2 cellular contexts compared by ENCODE assay signal in genomic region chr4:138816883-138817282, GRCh38.
TF ChIP-seq lines count a peak whose summit lies in the region.

No MANE protein-coding gene starts in this region.

TF ChIP-seq in HEK293, 187 proteins besides CTCF, POLR2A, EP300 and RAD21 (continued from another document and continues in another):
- TF ChIP-seq ZNF394 (tag by site-specific recombination; IDR thresholded peaks at IDR 0.05; ENCODE audit: borderline replicate concordance) (no peak), ZNF837 (tag by site-specific recombination; IDR thresholded peaks at IDR 0.05) (no peak), ZNF26 (tag by site-specific recombination; IDR thresholded peaks at IDR 0.05) (no peak), ZSCAN5A (tag by site-specific recombination; IDR thresholded peaks at IDR 0.05) (no peak), ZNF19 (tag by site-specific recombination; IDR thresholded peaks at IDR 0.05; ENCODE audit: low read depth) (no peak), ZFHX2 (tag by site-specific recombination; conservative IDR thresholded peaks at IDR 0.05) (no peak), ZNF670 (tag by site-specific recombination; IDR thresholded peaks at IDR 0.05; ENCODE audit: low read depth) (no peak), GLI4 (tag by site-specific recombination; IDR thresholded peaks at IDR 0.05) (no peak), ZNF510 (tag by site-specific recombination; IDR thresholded peaks at IDR 0.05; ENCODE audit: insufficient replicate concordance) (no peak), ZNF366 (tag by site-specific recombination; conservative IDR thresholded peaks at IDR 0.05) (0 out of 2 replicates have a peak, but pooled peaks have one; percentile 12), IKZF3 (tag by site-specific recombination; IDR thresholded peaks at IDR 0.05) (0 out of 2 replicates have a peak, but pooled peaks have one; percentile 57), ZNF23 (tag by site-specific recombination; IDR thresholded peaks at IDR 0.05; ENCODE audit: borderline replicate concordance) (no peak), ZNF292 (tag by site-specific recombination; IDR thresholded peaks at IDR 0.05; ENCODE audit: borderline replicate concordance, low read depth) (no peak), ZNF335 (tag by site-specific recombination; conservative IDR thresholded peaks at IDR 0.05) (no peak), KLF16 (tag by site-specific recombination; IDR thresholded peaks at IDR 0.05) (no peak), GFI1B (tag by site-specific recombination; IDR thresholded peaks at IDR 0.05) (no peak), ZNF629 (tag by site-specific recombination; IDR thresholded peaks at IDR 0.05) (peak; percentile 68), ZFP37 (tag by site-specific recombination; IDR thresholded peaks at IDR 0.05) (no peak), ZFP41 (tag by site-specific recombination; IDR thresholded peaks at IDR 0.05; ENCODE audit: borderline replicate concordance) (no peak), YY1 (tag by site-specific recombination; IDR thresholded peaks at IDR 0.05) (no peak), BCL6B (tag by site-specific recombination; IDR thresholded peaks at IDR 0.05) (no peak), ZNF768 (tag by site-specific recombination; IDR thresholded peaks at IDR 0.05) (no peak), ZNF707 (tag by site-specific recombination; IDR thresholded peaks at IDR 0.05) (no peak), HIC1 (tag by site-specific recombination; IDR thresholded peaks at IDR 0.05) (no peak), ZNF24 (tag by site-specific recombination; IDR thresholded peaks at IDR 0.05) (no peak), ZNF521 (tag by site-specific recombination; IDR thresholded peaks at IDR 0.05) (no peak), ZFP69B (tag by site-specific recombination; IDR thresholded peaks at IDR 0.05) (no peak), ZNF530 (tag by site-specific recombination; IDR thresholded peaks at IDR 0.05; ENCODE audit: low read depth) (no peak), ZNF785 (tag by site-specific recombination; IDR thresholded peaks at IDR 0.05) (no peak), GLIS1 (tag by site-specific recombination; IDR thresholded peaks at IDR 0.05) (peak; percentile 81), ZNF341 (tag by site-specific recombination; IDR thresholded peaks at IDR 0.05; ENCODE audit: low read depth) (no peak), ZNF169 (tag by site-specific recombination; IDR thresholded peaks at IDR 0.05) (no peak), ZNF548 (tag by site-specific recombination; IDR thresholded peaks at IDR 0.05) (no peak), ZNF248 (tag by site-specific recombination; IDR thresholded peaks at IDR 0.05) (no peak), ZNF600 (tag by site-specific recombination; IDR thresholded peaks at IDR 0.05) (no peak), ZBTB20 (tag by site-specific recombination; IDR thresholded peaks at IDR 0.05) (no peak)

TF ChIP-seq in K562, 482 proteins besides CTCF, POLR2A, EP300 and RAD21 (continued from another document):
- TF ChIP-seq E2F5 (CRISPR knock-in tag; IDR thresholded peaks at IDR 0.05) (no peak), TFE3 (CRISPR knock-in tag; IDR thresholded peaks at IDR 0.05) (no peak), BRD4 (IDR thresholded peaks at IDR 0.05) (no peak), CBFA2T3 (IDR thresholded peaks at IDR 0.05) (no peak)
